In genomic region chr5:39586185-39586584, GRCh38 we compare ENCODE assay signal across 2 cellular contexts.
TF ChIP-seq lines count a peak whose summit lies in the region.

No MANE protein-coding gene starts in this region.

TF ChIP-seq in GM23338, 12 proteins besides CTCF, POLR2A, EP300 and RAD21:
- TF ChIP-seq, protein P1, sequence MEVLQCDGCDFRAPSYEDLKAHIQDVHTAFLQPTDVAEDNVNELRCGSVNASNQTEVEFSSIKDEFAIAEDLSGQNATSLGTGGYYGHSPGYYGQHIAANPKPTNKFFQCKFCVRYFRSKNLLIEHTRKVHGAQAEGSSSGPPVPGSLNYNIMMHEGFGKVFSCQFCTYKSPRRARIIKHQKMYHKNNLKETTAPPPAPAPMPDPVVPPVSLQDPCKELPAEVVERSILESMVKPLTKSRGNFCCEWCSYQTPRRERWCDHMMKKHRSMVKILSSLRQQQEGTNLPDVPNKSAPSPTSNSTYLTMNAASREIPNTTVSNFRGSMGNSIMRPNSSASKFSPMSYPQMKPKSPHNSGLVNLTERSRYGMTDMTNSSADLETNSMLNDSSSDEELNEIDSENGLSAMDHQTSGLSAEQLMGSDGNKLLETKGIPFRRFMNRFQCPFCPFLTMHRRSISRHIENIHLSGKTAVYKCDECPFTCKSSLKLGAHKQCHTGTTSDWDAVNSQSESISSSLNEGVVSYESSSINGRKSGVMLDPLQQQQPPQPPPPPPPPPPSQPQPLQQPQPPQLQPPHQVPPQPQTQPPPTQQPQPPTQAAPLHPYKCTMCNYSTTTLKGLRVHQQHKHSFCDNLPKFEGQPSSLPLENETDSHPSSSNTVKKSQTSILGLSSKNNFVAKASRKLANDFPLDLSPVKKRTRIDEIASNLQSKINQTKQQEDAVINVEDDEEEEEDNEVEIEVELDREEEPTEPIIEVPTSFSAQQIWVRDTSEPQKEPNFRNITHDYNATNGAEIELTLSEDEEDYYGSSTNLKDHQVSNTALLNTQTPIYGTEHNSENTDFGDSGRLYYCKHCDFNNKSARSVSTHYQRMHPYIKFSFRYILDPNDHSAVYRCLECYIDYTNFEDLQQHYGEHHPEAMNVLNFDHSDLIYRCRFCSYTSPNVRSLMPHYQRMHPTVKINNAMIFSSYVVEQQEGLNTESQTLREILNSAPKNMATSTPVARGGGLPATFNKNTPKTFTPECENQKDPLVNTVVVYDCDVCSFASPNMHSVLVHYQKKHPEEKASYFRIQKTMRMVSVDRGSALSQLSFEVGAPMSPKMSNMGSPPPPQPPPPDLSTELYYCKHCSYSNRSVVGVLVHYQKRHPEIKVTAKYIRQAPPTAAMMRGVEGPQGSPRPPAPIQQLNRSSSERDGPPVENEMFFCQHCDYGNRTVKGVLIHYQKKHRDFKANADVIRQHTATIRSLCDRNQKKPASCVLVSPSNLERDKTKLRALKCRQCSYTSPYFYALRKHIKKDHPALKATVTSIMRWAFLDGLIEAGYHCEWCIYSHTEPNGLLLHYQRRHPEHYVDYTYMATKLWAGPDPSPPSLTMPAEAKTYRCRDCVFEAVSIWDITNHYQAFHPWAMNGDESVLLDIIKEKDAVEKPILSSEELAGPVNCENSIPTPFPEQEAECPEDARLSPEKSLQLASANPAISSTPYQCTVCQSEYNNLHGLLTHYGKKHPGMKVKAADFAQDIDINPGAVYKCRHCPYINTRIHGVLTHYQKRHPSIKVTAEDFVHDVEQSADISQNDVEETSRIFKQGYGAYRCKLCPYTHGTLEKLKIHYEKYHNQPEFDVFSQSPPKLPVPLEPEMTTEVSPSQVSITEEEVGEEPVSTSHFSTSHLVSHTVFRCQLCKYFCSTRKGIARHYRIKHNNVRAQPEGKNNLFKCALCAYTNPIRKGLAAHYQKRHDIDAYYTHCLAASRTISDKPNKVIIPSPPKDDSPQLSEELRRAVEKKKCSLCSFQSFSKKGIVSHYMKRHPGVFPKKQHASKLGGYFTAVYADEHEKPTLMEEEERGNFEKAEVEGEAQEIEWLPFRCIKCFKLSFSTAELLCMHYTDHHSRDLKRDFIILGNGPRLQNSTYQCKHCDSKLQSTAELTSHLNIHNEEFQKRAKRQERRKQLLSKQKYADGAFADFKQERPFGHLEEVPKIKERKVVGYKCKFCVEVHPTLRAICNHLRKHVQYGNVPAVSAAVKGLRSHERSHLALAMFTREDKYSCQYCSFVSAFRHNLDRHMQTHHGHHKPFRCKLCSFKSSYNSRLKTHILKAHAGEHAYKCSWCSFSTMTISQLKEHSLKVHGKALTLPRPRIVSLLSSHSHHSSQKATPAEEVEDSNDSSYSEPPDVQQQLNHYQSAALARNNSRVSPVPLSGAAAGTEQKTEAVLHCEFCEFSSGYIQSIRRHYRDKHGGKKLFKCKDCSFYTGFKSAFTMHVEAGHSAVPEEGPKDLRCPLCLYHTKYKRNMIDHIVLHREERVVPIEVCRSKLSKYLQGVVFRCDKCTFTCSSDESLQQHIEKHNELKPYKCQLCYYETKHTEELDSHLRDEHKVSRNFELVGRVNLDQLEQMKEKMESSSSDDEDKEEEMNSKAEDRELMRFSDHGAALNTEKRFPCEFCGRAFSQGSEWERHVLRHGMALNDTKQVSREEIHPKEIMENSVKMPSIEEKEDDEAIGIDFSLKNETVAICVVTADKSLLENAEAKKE (CRISPR knock-in tag; IDR thresholded peaks at IDR 0.05): no peak
- TF ChIP-seq REST (IDR thresholded peaks at IDR 0.05; ENCODE audit: unreplicated experiment): no peak
- no peak for TF ChIP-seq ZNF114 (CRISPR knock-in tag; IDR thresholded peaks at IDR 0.05)
- TF ChIP-seq EZH2phosphoT487 (IDR thresholded peaks at IDR 0.05; ENCODE audit: unreplicated experiment): no peak
- no peak for TF ChIP-seq EZH2 (IDR thresholded peaks at IDR 0.05; ENCODE audit: low read depth, unreplicated experiment)
- TF ChIP-seq JUNB (IDR thresholded peaks at IDR 0.05; ENCODE audit: unreplicated experiment): no peak
- no peak for TF ChIP-seq POLR2AphosphoS5 (IDR thresholded peaks at IDR 0.05; ENCODE audit: low read depth)
- no peak for TF ChIP-seq ZNF331 (CRISPR knock-in tag; IDR thresholded peaks at IDR 0.05; ENCODE audit: low read depth)
- TF ChIP-seq NANOG (IDR thresholded peaks at IDR 0.05; ENCODE audit: borderline replicate concordance): no peak

TF ChIP-seq in H1, 55 proteins besides CTCF, POLR2A, EP300 and RAD21:
- TF ChIP-seq CHD2 (IDR thresholded peaks at IDR 0.05; ENCODE audit: low read length): no peak
- no peak for TF ChIP-seq CBX8 (IDR thresholded peaks at IDR 0.05; ENCODE audit: borderline replicate concordance, low read depth, low read length)
- TF ChIP-seq MAFK (IDR thresholded peaks at IDR 0.05; ENCODE audit: low read depth, low read length): no peak
- TF ChIP-seq KDM1A (IDR thresholded peaks at IDR 0.05; ENCODE audit: borderline replicate concordance, low read length): no peak
